ENCODE assay signal across 17 cellular contexts in genomic region chr2:234305846-234306245, GRCh38.
DNase-seq lines count a peak whose midpoint lies in the region; ATAC-seq and TF ChIP-seq lines count a peak whose summit lies in the region.
"Had no signal": no experiment of that assay in that cellular context is flagged by ENCODE, and none has a peak within 500 bp of the region (broad histone marks: within the 10 kb centered on the region; RNA-seq: fewer than 3 reads in every experiment).

No MANE protein-coding gene starts in this region.

- no peaks in the 10 kb centered on the region for H3K27me3 Mint-ChIP-seq in activated naive CD4-positive, alpha-beta T cell treated with anti-CD3 and anti-CD28 coated beads, Interleukin-2, amount 50 U/mL, for 24 hours

- DNase-seq in activated naive CD4-positive, alpha-beta T cell (lab: John Stamatoyannopoulos, UW), result no peak
- DNase-seq in SJSA1 (ENCODE audit: low read depth in 1 of 2, low spot score in 2 of 2) (peak; percentile 8 to 24), foreskin keratinocyte (peak in 1 of 2 donors; percentile 88), smooth muscle cell (lab: John Stamatoyannopoulos, UW; ENCODE audit: unreplicated experiment) (no peak), KBM-7 (no peak), GM20000 (ENCODE audit: low spot score) (no peak)
- DNase-seq: activated T-cell treated with anti-CD3 and anti-CD28 coated beads, Interleukin-2, amount 50 U/mL, for 48 hours; central memory CD4-positive, alpha-beta T cell; foreskin fibroblast; GDM1; left lung; NCI-H446; SJCRH30; stimulated activated naive CD8-positive, alpha-beta T cell treated with anti-CD3 and anti-CD28 coated beads, Interleukin-15, Interleukin-2, amounts not matched to agents 100 U/mL and 50 U/mL, for 24 hours had no signal

- TF ChIP-seq CTCF in foreskin keratinocyte (conservative IDR thresholded peaks at IDR 0.05) (no peak), smooth muscle cell (IDR thresholded peaks at IDR 0.05; ENCODE audit: borderline replicate concordance, insufficient read depth, poor library complexity, severe bottlenecking) (no peak), GM20000 (IDR thresholded peaks at IDR 0.05; ENCODE audit: extremely low read depth, missing control alignments) (no peak)

- no peak overlapping the region for H3K9ac ChIP-seq in smooth muscle cell (ENCODE audit: low read depth)

- WGBS in smooth muscle cell (ENCODE audit: low lambda C conversion rate), result 33% methylated on average over 4 of the region's 4 CpGs

- no peak overlapping the region for H3K4me2 ChIP-seq in smooth muscle cell

- H3K27me3 ChIP-seq in SJSA1 (replicated peaks) (no peaks in the 10 kb centered on the region), foreskin keratinocyte (no peaks in the 10 kb centered on the region), smooth muscle cell (ENCODE audit: low read depth) (no peaks in the 10 kb centered on the region)
- H3K27me3 ChIP-seq: left lung, SJCRH30 had no signal

- H3K36me3 Mint-ChIP-seq in activated naive CD4-positive, alpha-beta T cell treated with anti-CD3 and anti-CD28 coated beads, Interleukin-2, amount 50 U/mL, for 24 hours, result no peaks in the 10 kb centered on the region

- no peak overlapping the region for H3K4me3 ChIP-seq in SJSA1
- H3K4me3 ChIP-seq in smooth muscle cell, result no peak overlapping the region
- H3K4me3 ChIP-seq: left lung, prostate gland, SJCRH30 had no signal

- ATAC-seq in foreskin keratinocyte, result peak; percentile 10
- no peak for ATAC-seq in GM18519 (IDR thresholded peaks at IDR 0.05; ENCODE audit: low FRiP score, unreplicated experiment)
- ATAC-seq: left lung; stimulated activated naive CD8-positive, alpha-beta T cell treated with anti-CD3 and anti-CD28 coated beads, Interleukin-15, Interleukin-2, amounts not matched to agents 100 U/mL and 50 U/mL, for 24 hours had no signal

- H3K4me3 Mint-ChIP-seq in activated naive CD4-positive, alpha-beta T cell treated with anti-CD3 and anti-CD28 coated beads, Interleukin-2, amount 50 U/mL, for 24 hours, result no peak overlapping the region

- no peak overlapping the region for H2AFZ ChIP-seq in smooth muscle cell (ENCODE audit: low read depth)

- H3K9me3 ChIP-seq in SJSA1 (replicated peaks) (0 out of 2 replicates have a peak, but pooled peaks cover 4% of the 10 kb centered on the region), smooth muscle cell (replicated peaks; ENCODE audit: low read depth) (no peaks in the 10 kb centered on the region)
- H3K9me3 ChIP-seq: left lung, prostate gland, SJCRH30 had no signal

- no peaks in the 10 kb centered on the region for H4K20me1 ChIP-seq in smooth muscle cell (ENCODE audit: low read depth)

- in situ Hi-C loops in KBM-7 (cut with MboI; ENCODE audit: low pct_unique_long_range_greater_than_20kb, low sequenced_read_pairs), result no loop called here

- peak overlapping the region; percentile 36 for H3K27ac Mint-ChIP-seq in activated naive CD4-positive, alpha-beta T cell treated with anti-CD3 and anti-CD28 coated beads, Interleukin-2, amount 50 U/mL, for 24 hours

- H3K4me1 ChIP-seq in SJSA1 (replicated peaks), result peaks cover 76% of the 10 kb centered on the region
- peaks cover 24% of the 10 kb centered on the region for H3K4me1 ChIP-seq in foreskin keratinocyte
- H3K4me1 ChIP-seq in smooth muscle cell (ENCODE audit: low read depth), result peaks cover 30% of the 10 kb centered on the region
- H3K4me1 ChIP-seq: left lung, prostate gland had no signal

- peak overlapping the region; percentile 46 for H3K27ac ChIP-seq in SJSA1
- peak overlapping the region; percentile 90 for H3K27ac ChIP-seq in foreskin keratinocyte
- no peak overlapping the region for H3K27ac ChIP-seq in smooth muscle cell (ENCODE audit: low read depth)
- H3K27ac ChIP-seq: left lung, prostate gland, SJCRH30 had no signal

- no peaks in the 10 kb centered on the region for H3K36me3 ChIP-seq in SJSA1
- no peaks in the 10 kb centered on the region for H3K36me3 ChIP-seq in smooth muscle cell (ENCODE audit: low read depth)
- H3K36me3 ChIP-seq: left lung, prostate gland, SJCRH30 had no signal

- H3K79me2 ChIP-seq in smooth muscle cell (ENCODE audit: low read depth), result no peaks in the 10 kb centered on the region

- H3K9me3 Mint-ChIP-seq in activated naive CD4-positive, alpha-beta T cell treated with anti-CD3 and anti-CD28 coated beads, Interleukin-2, amount 50 U/mL, for 24 hours, result peaks cover 4% of the 10 kb centered on the region

- no peaks in the 10 kb centered on the region for H3F3A ChIP-seq in smooth muscle cell (ENCODE audit: low read depth)

- peaks cover 83% of the 10 kb centered on the region for H3K4me1 Mint-ChIP-seq in activated naive CD4-positive, alpha-beta T cell treated with anti-CD3 and anti-CD28 coated beads, Interleukin-2, amount 50 U/mL, for 24 hours

Comparison
In these comparisons a context has a peak if more than half of its experiments do, and no peak if none do; other contexts are left out.
1. DNase-seq: peak in SJSA1 (2 of 2); none in activated naive CD4-positive, alpha-beta T cell (0 of 4), smooth muscle cell (single experiment), KBM-7 (single experiment) and GM20000 (single experiment).